ENCODE assay signal across 36 cellular contexts in the genomic region with DNA sequence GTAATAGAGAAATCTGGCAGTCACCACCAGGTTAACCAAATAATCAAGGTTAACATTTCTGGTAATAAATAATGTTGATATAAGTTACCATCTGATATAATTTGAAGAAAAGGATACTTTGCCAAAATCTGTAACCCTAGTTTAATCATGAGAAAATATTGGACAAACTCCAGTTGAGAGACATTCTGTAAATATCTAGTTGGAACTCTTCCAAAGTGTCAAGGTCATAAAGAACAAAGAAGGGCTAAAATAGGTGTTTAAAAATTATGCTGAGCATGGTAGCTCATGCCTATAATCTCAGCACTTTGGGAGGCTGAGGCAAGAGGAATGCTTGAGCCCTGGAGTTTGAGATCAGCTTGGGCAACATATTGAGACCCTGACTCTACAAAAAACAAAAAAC.
"Had no signal": no experiment of that assay in that cellular context is flagged by ENCODE, and none has a peak within 500 bp of the region (broad histone marks: within the 10 kb centered on the region; RNA-seq: fewer than 3 reads in every experiment).

No MANE protein-coding gene starts in this region.

- H3K9me2 ChIP-seq: SK-N-SH had no signal

- H3K27ac ChIP-seq: cardiac muscle cell, colonic mucosa, KMS-11, Peyer's patch had no signal

- H3K9me3 Mint-ChIP-seq: activated CD4-positive, alpha-beta memory T cell treated with anti-CD3 and anti-CD28 coated beads for 36 hours; activated naive CD8-positive, alpha-beta T cell treated with anti-CD3 and anti-CD28 coated beads for 36 hours had no signal

- H3K36me3 ChIP-seq: cardiac muscle cell, colonic mucosa, Peyer's patch, SJSA1 had no signal

- H3K4me2 ChIP-seq: KMS-11, SK-N-SH had no signal

- H3K27ac Mint-ChIP-seq: activated CD4-positive, alpha-beta memory T cell treated with anti-CD3 and anti-CD28 coated beads for 36 hours; activated CD4-positive, alpha-beta T cell treated with anti-CD3 and anti-CD28 coated beads for 36 hours; activated naive CD8-positive, alpha-beta T cell treated with anti-CD3 and anti-CD28 coated beads for 36 hours; activated T-cell treated with anti-CD3 and anti-CD28 coated beads, Interleukin-2, amount 50 U/mL, for 72 hours; activated T-helper 17 cell treated with anti-CD3 and anti-CD28 coated beads, Interleukin-2, amount 50 U/mL, for 72 hours; T-helper 1 cell treated with Interleukin-12 subunit alpha and Interleukin-12 subunit beta and Interleukin-4 antibody, amounts not matched to agents 30 μg/mL and 1 μg/mL, for 36 hours; T-helper 2 cell treated with Interferon-gamma antibody and Interleukin-4, amounts not matched to agents 5 μg/mL and 100 μg/mL, for 36 hours had no signal

- ATAC-seq: activated CD4-positive, alpha-beta T cell treated with anti-CD3 and anti-CD28 coated beads for 36 hours; activated CD4-positive, CD25-positive, alpha-beta regulatory T cell treated with anti-CD3 and anti-CD28 coated beads, Interleukin-2, amount 50 U/mL, for 24 hours; activated T-cell treated with anti-CD3 and anti-CD28 coated beads, Interleukin-2, amount 50 U/mL, for 72 hours; activated T-helper 17 cell treated with anti-CD3 and anti-CD28 coated beads, Interleukin-2, amount 50 U/mL, for 72 hours; PC-3 had no signal

- H3K9me3 ChIP-seq: colonic mucosa, Peyer's patch, SJSA1, SK-N-SH had no signal

- H3K4me1 Mint-ChIP-seq: activated CD4-positive, alpha-beta T cell treated with anti-CD3 and anti-CD28 coated beads for 36 hours; activated naive CD8-positive, alpha-beta T cell treated with anti-CD3 and anti-CD28 coated beads for 36 hours; activated T-helper 17 cell treated with anti-CD3 and anti-CD28 coated beads, Interleukin-2, amount 50 U/mL, for 72 hours; central memory CD8-positive, alpha-beta T cell had no signal

- H3K27me3 Mint-ChIP-seq: activated CD4-positive, alpha-beta memory T cell treated with anti-CD3 and anti-CD28 coated beads for 36 hours; activated CD4-positive, alpha-beta T cell treated with anti-CD3 and anti-CD28 coated beads for 36 hours; activated naive CD8-positive, alpha-beta T cell treated with anti-CD3 and anti-CD28 coated beads for 36 hours; activated T-helper 17 cell treated with anti-CD3 and anti-CD28 coated beads, Interleukin-2, amount 50 U/mL, for 72 hours; central memory CD8-positive, alpha-beta T cell had no signal

- H3K27me3 ChIP-seq: cardiac muscle cell, colonic mucosa, Peyer's patch, SJSA1 had no signal

- H3K4me1 ChIP-seq: colonic mucosa, Peyer's patch had no signal

- DNase-seq: activated CD4-positive, alpha-beta memory T cell treated with anti-CD3 and anti-CD28 coated beads for 36 hours; activated CD4-positive, alpha-beta T cell treated with anti-CD3 and anti-CD28 coated beads for 36 hours; activated CD4-positive, alpha-beta T cell treated with anti-CD3 and anti-CD28 coated beads, Interleukin-2, amount 50 U/mL, for 1 hour; activated CD8-positive, alpha-beta memory T cell treated with anti-CD3 and anti-CD28 coated beads, Interleukin-2, amount 50 U/mL, for 4 hours; activated effector memory CD4-positive, alpha-beta T cell treated with anti-CD3 and anti-CD28 coated beads, Interleukin-2, amount 50 U/mL, for 16 hours; activated naive CD4-positive, alpha-beta T cell; activated naive CD4-positive, alpha-beta T cell treated with anti-CD3 and anti-CD28 coated beads, Interleukin-2, amount 50 U/mL, for 16 hours; activated naive CD8-positive, alpha-beta T cell treated with anti-CD3 and anti-CD28 coated beads for 36 hours; activated T-cell treated with anti-CD3 and anti-CD28 coated beads for 4 hours; activated T-cell treated with anti-CD3 and anti-CD28 coated beads, Interleukin-2, amount 50 U/mL, for 72 hours; amniotic stem cell; aorta; colonic mucosa; MM.1S; MV-4-11; NCI-H1092; NCI-H1417 treated with DMSO at 0.1 percent for 48 hours; NCI-H1930; NCI-H345; NCI-H510A; NCI-H526; NCI-H82; NK-92 treated with Interleukin-12 subunit alpha and Interleukin-12 subunit beta, amount 100 ng/mL, for 24 hours; PC-3; Peyer's patch; RPMI8226; SHP77 treated with DMSO at 0.1 percent for 48 hours; SK-N-SH had no signal

- H3K4me3 Mint-ChIP-seq: activated CD4-positive, alpha-beta memory T cell treated with anti-CD3 and anti-CD28 coated beads for 36 hours; activated CD4-positive, alpha-beta T cell treated with anti-CD3 and anti-CD28 coated beads for 36 hours; activated naive CD8-positive, alpha-beta T cell treated with anti-CD3 and anti-CD28 coated beads for 36 hours; activated T-cell treated with anti-CD3 and anti-CD28 coated beads, Interleukin-2, amount 50 U/mL, for 72 hours; activated T-helper 17 cell treated with anti-CD3 and anti-CD28 coated beads, Interleukin-2, amount 50 U/mL, for 72 hours; central memory CD8-positive, alpha-beta T cell; T-helper 1 cell treated with Interleukin-12 subunit alpha and Interleukin-12 subunit beta and Interleukin-4 antibody, amounts not matched to agents 30 μg/mL and 1 μg/mL, for 36 hours; T-helper 2 cell treated with Interferon-gamma antibody and Interleukin-4, amounts not matched to agents 5 μg/mL and 100 μg/mL, for 36 hours had no signal

- H3K4me3 ChIP-seq: cardiac muscle cell, colonic mucosa, Peyer's patch, SJSA1 had no signal

- H3K9ac ChIP-seq: KMS-11, SK-N-SH had no signal

- H3K36me3 Mint-ChIP-seq: activated CD4-positive, alpha-beta memory T cell treated with anti-CD3 and anti-CD28 coated beads for 36 hours; activated naive CD8-positive, alpha-beta T cell treated with anti-CD3 and anti-CD28 coated beads for 36 hours had no signal
